ENCODE assay signal across 2 cellular contexts in genomic region chrX:72079607-72080006, GRCh38.
A peak's percentile ranks its signal among the peaks of the same experiment; 100 is the strongest.
TF ChIP-seq lines count a peak whose summit lies in the region.

No MANE protein-coding gene starts in this region.

TF ChIP-seq in liver, 16 proteins besides CTCF, POLR2A, EP300 and RAD21:
- no peak for TF ChIP-seq NR2F2 (IDR thresholded peaks at IDR 0.05)
- TF ChIP-seq TAF1 (conservative IDR thresholded peaks at IDR 0.05): peak; percentile 26

TF ChIP-seq in HepG2, 621 proteins besides CTCF, POLR2A, EP300 and RAD21:
- no peak for TF ChIP-seq KDM5A (IDR thresholded peaks at IDR 0.05; ENCODE audit: borderline replicate concordance, low read length)
- TF ChIP-seq HDAC6 (IDR thresholded peaks at IDR 0.05; ENCODE audit: low read depth, low read length): no peak
- TF ChIP-seq ZNF615 (CRISPR knock-in tag; IDR thresholded peaks at IDR 0.05; ENCODE audit: borderline replicate concordance): no peak
- TF ChIP-seq ZNF670 (CRISPR knock-in tag; IDR thresholded peaks at IDR 0.05; ENCODE audit: borderline replicate concordance): no peak
- TF ChIP-seq ZNF3 (CRISPR knock-in tag; IDR thresholded peaks at IDR 0.05): no peak
- TF ChIP-seq E2F5 (CRISPR knock-in tag; conservative IDR thresholded peaks at IDR 0.05): no peak
- TF ChIP-seq ETS1 (CRISPR knock-in tag; IDR thresholded peaks at IDR 0.05): no peak
- TF ChIP-seq SKI (IDR thresholded peaks at IDR 0.05; ENCODE audit: partially characterized antibody): no peak
- no peak for TF ChIP-seq EHMT2 (IDR thresholded peaks at IDR 0.05; ENCODE audit: borderline replicate concordance, low read depth, low read length)
- TF ChIP-seq ZNF335 (CRISPR knock-in tag; IDR thresholded peaks at IDR 0.05): no peak
- no peak for TF ChIP-seq ATF4 (CRISPR knock-in tag; IDR thresholded peaks at IDR 0.05)
- no peak for TF ChIP-seq MAF1 (CRISPR knock-in tag; IDR thresholded peaks at IDR 0.05; ENCODE audit: borderline replicate concordance)
- TF ChIP-seq ZNF18 (CRISPR knock-in tag; IDR thresholded peaks at IDR 0.05; ENCODE audit: insufficient replicate concordance): no peak
- TF ChIP-seq SMYD3 (CRISPR knock-in tag; IDR thresholded peaks at IDR 0.05): no peak
